In genomic region chr10:75611081-75611971, GRCh38 we compare ENCODE assay signal across 10 cellular contexts.
DNase-seq lines count a peak whose midpoint lies in the region; ATAC-seq lines count a peak whose summit lies in the region.
"Had no signal": no experiment of that assay in that cellular context is flagged by ENCODE, and none has a peak within 500 bp of the region (broad histone marks: within the 10 kb centered on the region; RNA-seq: fewer than 3 reads in every experiment).

No MANE protein-coding gene starts in this region.

- no peaks in the 10 kb centered on the region for H3K9me3 ChIP-seq in Karpas-422 (ENCODE audit: low read length)
- H3K9me3 ChIP-seq: BE2C had no signal

- H3K9ac ChIP-seq in Karpas-422 (ENCODE audit: low read length) = no peak overlapping the region

- peaks cover 8% of the 10 kb centered on the region for H3K4me1 ChIP-seq in Karpas-422 (ENCODE audit: low read length)
- H3K4me1 ChIP-seq: BE2C had no signal

- peak; percentile 6 for DNase-seq in GDM1 (lab: John Stamatoyannopoulos, UW)
- DNase-seq in Karpas-422 = peak; percentile 42
- peak; percentile 31 for DNase-seq in kidney tubule cell (ENCODE audit: low spot score)
- no peak for DNase-seq in activated naive CD4-positive, alpha-beta T cell treated with anti-CD3 and anti-CD28 coated beads, Interleukin-2, amount 50 U/mL, for 16 hours
- DNase-seq in NCI-H2171 (lab: John Stamatoyannopoulos, UW) = no peak
- DNase-seq: BE2C, SHP77 treated with DMSO at 0.1 percent for 48 hours had no signal

- no peak overlapping the region for H3K4me3 ChIP-seq in Karpas-422 (ENCODE audit: low read length)

- H3K36me3 ChIP-seq in Karpas-422 (ENCODE audit: insufficient read depth, low read length) = no peaks in the 10 kb centered on the region
- H3K36me3 ChIP-seq: BE2C had no signal

- no peaks in the 10 kb centered on the region for H3K27me3 ChIP-seq in Karpas-422 (ENCODE audit: low read length)
- H3K27me3 ChIP-seq: BE2C had no signal

- no peak overlapping the region for H3K27ac ChIP-seq in Karpas-422 (ENCODE audit: low read length)

- no peak overlapping the region for H3K4me2 ChIP-seq in Karpas-422 (ENCODE audit: low read depth, low read length, poor library complexity, severe bottlenecking)

- H4K20me1 ChIP-seq in Karpas-422 (ENCODE audit: insufficient read depth, low read depth, low read length) = no peaks in the 10 kb centered on the region

- ATAC-seq in GM21360 (IDR thresholded peaks at IDR 0.05; ENCODE audit: unreplicated experiment) = peak; percentile 46
- no peak for ATAC-seq in GM19397 (IDR thresholded peaks at IDR 0.05; ENCODE audit: unreplicated experiment)
- ATAC-seq in HG03045 (IDR thresholded peaks at IDR 0.05; ENCODE audit: unreplicated experiment) = no peak

- H3K79me2 ChIP-seq in Karpas-422 (ENCODE audit: low read length) = no peaks in the 10 kb centered on the region

- H2AFZ ChIP-seq in Karpas-422 (ENCODE audit: low read length) = no peak overlapping the region

- H3K9me2 ChIP-seq in Karpas-422 (replicated peaks; ENCODE audit: insufficient read depth, low read length) = no peaks in the 10 kb centered on the region

Comparison
In these comparisons a context has a peak if more than half of its experiments do, and no peak if none do; other contexts are left out.
1. DNase-seq: peak in GDM1 (single experiment), Karpas-422 (single experiment) and kidney tubule cell (single experiment); none in activated naive CD4-positive, alpha-beta T cell treated with anti-CD3 and anti-CD28 coated beads, Interleukin-2, amount 50 U/mL, for 16 hours (single experiment) and NCI-H2171 (single experiment).